1 cellular context compared by ENCODE assay signal in genomic region chr6:26388014-26388413, GRCh38.
TF ChIP-seq lines count a peak whose summit lies in the region.

No MANE protein-coding gene starts in this region.

TF ChIP-seq in endothelial cell of umbilical vein, 7 proteins besides CTCF, POLR2A, EP300 and RAD21:
- TF ChIP-seq EZH2 (IDR thresholded peaks at IDR 0.05; ENCODE audit: borderline replicate concordance, low read depth, low read length, severe bottlenecking) = no peak
- no peak for TF ChIP-seq POLR2AphosphoS5 (IDR thresholded peaks at IDR 0.05; ENCODE audit: insufficient read depth, low read depth, low read length)
- no peak for TF ChIP-seq JUN (IDR thresholded peaks at IDR 0.05; ENCODE audit: borderline replicate concordance, insufficient read depth, insufficient read length, low read depth)
- no peak for TF ChIP-seq MYC (IDR thresholded peaks at IDR 0.05; ENCODE audit: low read depth, low read length)
- TF ChIP-seq GATA2 (IDR thresholded peaks at IDR 0.05; ENCODE audit: insufficient read depth, insufficient read length, low read depth, low read length) = no peak
- TF ChIP-seq FOS (IDR thresholded peaks at IDR 0.05; ENCODE audit: borderline replicate concordance, insufficient read depth, low read length) = no peak
- TF ChIP-seq MAX (IDR thresholded peaks at IDR 0.05; ENCODE audit: insufficient read depth, insufficient read length) = no peak
